In the genomic region with DNA sequence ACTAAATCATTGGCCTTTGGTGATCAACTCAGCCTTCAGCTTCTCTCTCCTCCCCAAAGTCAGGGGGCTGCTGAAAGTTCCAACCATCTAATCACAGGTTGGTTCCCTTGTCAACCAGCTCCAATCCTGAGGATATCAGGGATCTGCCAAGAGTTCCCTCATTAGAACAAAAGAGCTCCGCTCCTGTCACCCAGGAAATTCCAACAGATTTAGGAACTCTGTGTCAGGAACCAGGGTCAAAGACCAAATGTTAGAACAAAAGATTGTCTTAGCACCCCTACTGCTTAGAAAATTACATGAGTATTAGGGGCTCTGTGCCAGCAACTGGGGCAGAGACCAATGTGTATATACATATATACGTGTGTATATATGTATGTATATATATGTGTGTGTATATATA, we compare ENCODE assay signal across 31 cellular contexts.
"Had no signal": no experiment of that assay in that cellular context is flagged by ENCODE, and none has a peak within 500 bp of the region (broad histone marks: within the 10 kb centered on the region; RNA-seq: fewer than 3 reads in every experiment).

No MANE protein-coding gene starts in this region.

- H3K27ac ChIP-seq: ovary, parathyroid adenoma, psoas muscle, skin epidermis, spleen, suprapubic skin, testis, tibial artery, transverse colon, upper lobe of right lung, uterus had no signal

- H3K4me2 ChIP-seq: smooth muscle cell had no signal

- H2AFZ ChIP-seq: parathyroid adenoma had no signal

- H3K79me2 ChIP-seq: parathyroid adenoma had no signal

- H3K4me3 Mint-ChIP-seq: naive thymus-derived CD8-positive, alpha-beta T cell; natural killer cell treated with Interleukin-12 subunit alpha and Interleukin-12 subunit beta and Interleukin-15 and Interleukin-18, amount 100 ng/mL, for 72 hours; nephron progenitor cell; neural crest cell; stimulated activated memory B cell treated with anti-CD40 and anti-IgM and Interleukin-4, amounts not matched to agents 10 μg/mL and 1 μg/mL and 100 μg/mL, for 72 hours; stimulated activated naive CD8-positive, alpha-beta T cell treated with anti-CD3 and anti-CD28 coated beads, Interleukin-15, amount 100 ng/mL, for 72 hours; type B pancreatic cell had no signal

- H3K36me3 ChIP-seq: ovary, spleen, suprapubic skin, tibial artery, transverse colon, upper lobe of right lung, uterus had no signal

- DNase-seq: naive thymus-derived CD8-positive, alpha-beta T cell; nephron progenitor cell; occipital lobe; ovary; posterior cingulate gyrus; psoas muscle; right cardiac atrium; spleen; stimulated activated CD4-positive, alpha-beta T cell treated with anti-CD3 and anti-CD28 coated beads, Interleukin-12 subunit alpha, Interleukin-12 subunit beta, amount 100 ng/mL, for 4 hours; stimulated activated CD4-positive, alpha-beta T cell treated with anti-CD3 and anti-CD28 coated beads, Interleukin-1b, Interleukin-23, amount 100 ng/mL, for 48 hours; stimulated activated CD4-positive, alpha-beta T cell treated with anti-CD3 and anti-CD28 coated beads, Interleukin-4, amount 100 ng/mL, for 1 hour; stimulated activated CD4-positive, alpha-beta T cell treated with anti-CD3 and anti-CD28 coated beads, Interleukin-4, amount 100 ng/mL, for 4 hours; stimulated activated CD8-positive, alpha-beta memory T cell treated with anti-CD3 and anti-CD28 coated beads, Interleukin-4, amount 100 ng/mL, for 48 hours; stimulated activated naive CD4-positive, alpha-beta T cell; stimulated activated naive CD8-positive, alpha-beta T cell treated with anti-CD3 and anti-CD28 coated beads, Interleukin-15, amount 100 ng/mL, for 72 hours; stimulated activated naive CD8-positive, alpha-beta T cell treated with anti-CD3 and anti-CD28 coated beads, Interleukin-15, Interleukin-2, amounts not matched to agents 100 U/mL and 50 U/mL, for 24 hours; substantia nigra; testis; tibial artery; transverse colon; upper lobe of right lung; uterus had no signal

- H3K9me3 ChIP-seq: ovary, psoas muscle, spleen, suprapubic skin, testis, tibial artery, transverse colon, upper lobe of right lung, uterus had no signal

- H3K27me3 ChIP-seq: ovary, suprapubic skin, testis, transverse colon, upper lobe of right lung, uterus had no signal

- H3K4me1 Mint-ChIP-seq: neural crest cell had no signal

- H3K27ac Mint-ChIP-seq: naive thymus-derived CD8-positive, alpha-beta T cell; natural killer cell treated with Interleukin-12 subunit alpha and Interleukin-12 subunit beta and Interleukin-15 and Interleukin-18, amount 100 ng/mL, for 72 hours; nephron progenitor cell; progenitor cell of endocrine pancreas; stimulated activated memory B cell treated with anti-CD40 and anti-IgM and Interleukin-4, amounts not matched to agents 10 μg/mL and 1 μg/mL and 100 μg/mL, for 72 hours; stimulated activated naive CD8-positive, alpha-beta T cell treated with anti-CD3 and anti-CD28 coated beads, Interleukin-15, amount 100 ng/mL, for 72 hours; type B pancreatic cell had no signal

- H3K4me1 ChIP-seq: parathyroid adenoma, psoas muscle, testis, upper lobe of right lung, uterus had no signal

- H3K9ac ChIP-seq: parathyroid adenoma had no signal

- H3K4me3 ChIP-seq: ovary, psoas muscle, skin epidermis, smooth muscle cell, spleen, suprapubic skin, testis, tibial artery, transverse colon, upper lobe of right lung, uterus had no signal

- H3K36me3 Mint-ChIP-seq: naive thymus-derived CD8-positive, alpha-beta T cell; natural killer cell treated with Interleukin-12 subunit alpha and Interleukin-12 subunit beta and Interleukin-15 and Interleukin-18, amount 100 ng/mL, for 72 hours; stimulated activated memory B cell treated with anti-CD40 and anti-IgM and Interleukin-4, amounts not matched to agents 10 μg/mL and 1 μg/mL and 100 μg/mL, for 72 hours; type B pancreatic cell had no signal

- H3K27me3 Mint-ChIP-seq: naive thymus-derived CD8-positive, alpha-beta T cell; natural killer cell treated with Interleukin-12 subunit alpha and Interleukin-12 subunit beta and Interleukin-15 and Interleukin-18, amount 100 ng/mL, for 72 hours; progenitor cell of endocrine pancreas; stimulated activated naive CD8-positive, alpha-beta T cell treated with anti-CD3 and anti-CD28 coated beads, Interleukin-15, amount 100 ng/mL, for 72 hours; type B pancreatic cell had no signal

- H3K9me3 Mint-ChIP-seq: naive thymus-derived CD8-positive, alpha-beta T cell; natural killer cell treated with Interleukin-12 subunit alpha and Interleukin-12 subunit beta and Interleukin-15 and Interleukin-18, amount 100 ng/mL, for 72 hours; neural crest cell; stimulated activated memory B cell treated with anti-CD40 and anti-IgM and Interleukin-4, amounts not matched to agents 10 μg/mL and 1 μg/mL and 100 μg/mL, for 72 hours; stimulated activated naive CD8-positive, alpha-beta T cell treated with anti-CD3 and anti-CD28 coated beads, Interleukin-15, amount 100 ng/mL, for 72 hours; type B pancreatic cell had no signal
